ENCODE assay signal across 1 cellular context in the genomic region with DNA sequence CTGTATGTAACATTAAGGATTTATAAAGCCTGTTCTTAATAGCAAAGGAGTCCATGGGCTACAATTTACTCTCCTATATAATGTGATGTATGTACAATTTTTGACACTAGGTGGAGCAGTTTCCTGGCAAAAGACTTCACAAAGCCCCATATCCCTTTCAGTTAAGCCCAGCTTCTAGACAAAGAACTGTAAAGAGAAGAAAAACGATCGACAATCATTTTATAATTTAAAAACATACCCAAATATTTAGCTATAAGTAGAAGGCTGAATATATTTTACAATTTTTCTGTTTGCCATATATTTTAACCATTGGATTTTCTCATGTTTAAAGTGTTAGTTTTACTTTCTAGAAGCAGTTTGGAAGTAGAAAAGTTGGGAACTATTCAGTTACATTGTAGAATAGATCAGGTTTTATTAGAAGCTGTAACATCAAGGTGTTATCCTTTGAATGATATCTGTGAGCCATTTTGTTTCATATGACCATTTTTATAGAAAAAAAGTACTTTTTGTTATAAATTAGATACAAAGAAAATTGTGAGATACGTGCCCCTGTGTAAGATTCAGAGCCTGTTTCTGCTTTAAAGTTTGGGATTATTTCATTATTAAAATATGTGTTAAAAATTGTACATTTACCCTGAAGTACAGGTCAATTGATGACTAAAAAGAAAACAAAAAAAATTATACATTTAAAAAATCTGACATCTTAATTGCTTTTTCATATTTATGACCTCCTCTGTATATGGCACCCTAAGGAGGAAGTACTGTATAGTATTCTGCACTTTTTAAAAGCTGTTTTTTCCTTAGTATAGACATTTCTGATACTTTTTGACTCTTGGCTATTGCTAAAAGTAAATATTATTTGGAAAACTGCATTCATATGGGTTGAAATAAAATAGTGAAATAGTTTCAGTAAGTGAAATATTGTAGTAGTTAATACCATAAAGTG.
TF ChIP-seq lines count a peak whose summit lies in the region.

No MANE protein-coding gene starts in this region.

TF ChIP-seq in GM23338, 12 proteins besides CTCF, POLR2A, EP300 and RAD21 (continued from another document):
- no peak for TF ChIP-seq EZH2 (IDR thresholded peaks at IDR 0.05; ENCODE audit: low read depth, unreplicated experiment)
- TF ChIP-seq POLR2AphosphoS5 (IDR thresholded peaks at IDR 0.05; ENCODE audit: low read depth), result no peak
